Comparison of ENCODE assay signal across 1 cellular context in the genomic region with DNA sequence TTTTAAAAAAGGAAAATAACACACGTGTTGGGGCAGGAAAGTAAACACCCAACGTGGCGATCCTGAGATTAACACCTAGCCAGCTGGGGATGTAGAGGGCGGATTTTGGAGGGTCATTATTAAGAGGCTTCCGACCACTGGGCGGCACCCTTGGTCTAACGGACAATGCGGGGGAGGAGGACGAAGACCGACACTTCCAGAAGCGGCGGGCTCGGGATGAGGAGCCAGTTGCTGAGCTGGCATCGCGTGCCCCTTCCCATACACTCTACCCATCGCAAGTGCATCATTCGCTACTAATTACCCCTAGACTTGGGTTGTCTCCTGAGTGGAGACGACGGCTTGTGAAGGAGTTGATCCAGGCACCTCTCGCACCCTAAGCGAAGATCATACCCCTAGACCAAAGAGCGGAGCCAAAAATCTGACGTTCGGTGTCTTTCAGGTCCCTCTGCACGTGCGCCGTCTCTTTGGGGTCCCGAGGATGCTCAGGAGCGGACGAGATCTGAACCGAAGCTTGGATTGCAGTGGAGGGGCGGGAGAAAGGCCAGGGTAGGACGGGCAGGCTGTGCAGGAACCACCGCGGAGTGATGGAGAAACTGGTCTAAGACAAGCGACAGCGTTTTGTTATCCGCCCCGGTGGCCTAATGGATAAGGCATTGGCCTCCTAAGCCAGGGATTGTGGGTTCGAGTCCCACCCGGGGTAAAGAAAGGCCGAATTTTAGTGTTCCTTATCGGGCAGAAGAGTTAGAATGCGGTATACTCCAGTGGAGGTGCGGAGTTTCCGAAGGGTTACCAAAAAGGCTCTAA.
TF ChIP-seq lines count a peak whose summit lies in the region.

No MANE protein-coding gene starts in this region.

TF ChIP-seq in HepG2, 621 proteins besides CTCF, POLR2A, EP300 and RAD21 (continues in another document):
- TF ChIP-seq ZNF816 (CRISPR knock-in tag; IDR thresholded peaks at IDR 0.05; ENCODE audit: borderline replicate concordance) = no peak
- TF ChIP-seq ZNF619 (CRISPR knock-in tag; IDR thresholded peaks at IDR 0.05) = peak; percentile 51; the same call in 1 of the 2 replicates
- TF ChIP-seq PHF20 (CRISPR knock-in tag; IDR thresholded peaks at IDR 0.05) = no peak
- TF ChIP-seq PRPF4 (IDR thresholded peaks at IDR 0.05; ENCODE audit: low read depth, low read length, poor library complexity, severe bottlenecking) = peak; percentile 91
- TF ChIP-seq HNRNPH1 (optimal IDR thresholded peaks at IDR 0.05; ENCODE audit: low read depth, low read length) = no peak
- peak; percentile 48; the same call in 1 of the 2 replicates for TF ChIP-seq ZNF644 (CRISPR knock-in tag; IDR thresholded peaks at IDR 0.05; ENCODE audit: low read depth)
- no peak for TF ChIP-seq ELF4 (CRISPR knock-in tag; IDR thresholded peaks at IDR 0.05; ENCODE audit: borderline replicate concordance)
- TF ChIP-seq PHF5A (CRISPR knock-in tag; IDR thresholded peaks at IDR 0.05; ENCODE audit: low read depth, unreplicated experiment) = peak; percentile 90
- TF ChIP-seq FOXK2 (IDR thresholded peaks at IDR 0.05) = no peak
- TF ChIP-seq ZFX (CRISPR knock-in tag; IDR thresholded peaks at IDR 0.05; ENCODE audit: low read depth) = peak; percentile 72
- TF ChIP-seq, protein P1, sequence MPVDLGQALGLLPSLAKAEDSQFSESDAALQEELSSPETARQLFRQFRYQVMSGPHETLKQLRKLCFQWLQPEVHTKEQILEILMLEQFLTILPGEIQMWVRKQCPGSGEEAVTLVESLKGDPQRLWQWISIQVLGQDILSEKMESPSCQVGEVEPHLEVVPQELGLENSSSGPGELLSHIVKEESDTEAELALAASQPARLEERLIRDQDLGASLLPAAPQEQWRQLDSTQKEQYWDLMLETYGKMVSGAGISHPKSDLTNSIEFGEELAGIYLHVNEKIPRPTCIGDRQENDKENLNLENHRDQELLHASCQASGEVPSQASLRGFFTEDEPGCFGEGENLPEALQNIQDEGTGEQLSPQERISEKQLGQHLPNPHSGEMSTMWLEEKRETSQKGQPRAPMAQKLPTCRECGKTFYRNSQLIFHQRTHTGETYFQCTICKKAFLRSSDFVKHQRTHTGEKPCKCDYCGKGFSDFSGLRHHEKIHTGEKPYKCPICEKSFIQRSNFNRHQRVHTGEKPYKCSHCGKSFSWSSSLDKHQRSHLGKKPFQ (CRISPR knock-in tag; IDR thresholded peaks at IDR 0.05; ENCODE audit: insufficient replicate concordance) = peak; percentile 44
- 0 out of 2 replicates have a peak, but pooled peaks have one; percentile 34 for TF ChIP-seq POGZ (CRISPR knock-in tag; IDR thresholded peaks at IDR 0.05)
- TF ChIP-seq NCOA1 (CRISPR knock-in tag; IDR thresholded peaks at IDR 0.05) = no peak
- TF ChIP-seq ZKSCAN1 (IDR thresholded peaks at IDR 0.05; ENCODE audit: low read length) = peak; percentile 66
- peak; percentile 67; the same call in 1 of the 2 replicates for TF ChIP-seq KLF11 (CRISPR knock-in tag; IDR thresholded peaks at IDR 0.05)
- TF ChIP-seq ZNF354B (CRISPR knock-in tag; IDR thresholded peaks at IDR 0.05) = no peak
- TF ChIP-seq, protein P2, sequence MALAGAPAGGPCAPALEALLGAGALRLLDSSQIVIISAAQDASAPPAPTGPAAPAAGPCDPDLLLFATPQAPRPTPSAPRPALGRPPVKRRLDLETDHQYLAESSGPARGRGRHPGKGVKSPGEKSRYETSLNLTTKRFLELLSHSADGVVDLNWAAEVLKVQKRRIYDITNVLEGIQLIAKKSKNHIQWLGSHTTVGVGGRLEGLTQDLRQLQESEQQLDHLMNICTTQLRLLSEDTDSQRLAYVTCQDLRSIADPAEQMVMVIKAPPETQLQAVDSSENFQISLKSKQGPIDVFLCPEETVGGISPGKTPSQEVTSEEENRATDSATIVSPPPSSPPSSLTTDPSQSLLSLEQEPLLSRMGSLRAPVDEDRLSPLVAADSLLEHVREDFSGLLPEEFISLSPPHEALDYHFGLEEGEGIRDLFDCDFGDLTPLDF (CRISPR knock-in tag; IDR thresholded peaks at IDR 0.05) = no peak
- no peak; the same call in 1 of the 2 replicates for TF ChIP-seq ETV5 (CRISPR knock-in tag; IDR thresholded peaks at IDR 0.05; ENCODE audit: borderline replicate concordance)
- peak; percentile 62; the same call in 1 of the 2 replicates for TF ChIP-seq ZNF747 (CRISPR knock-in tag; IDR thresholded peaks at IDR 0.05; ENCODE audit: borderline replicate concordance)
- TF ChIP-seq PITX1 (CRISPR knock-in tag; IDR thresholded peaks at IDR 0.05) = peak; percentile 77
- no peak for TF ChIP-seq NFYC (CRISPR knock-in tag; IDR thresholded peaks at IDR 0.05)
- TF ChIP-seq ZNF17 (CRISPR knock-in tag; IDR thresholded peaks at IDR 0.05) = no peak
- peak; percentile 62; the same call in 1 of the 2 replicates for TF ChIP-seq HOXA3 (CRISPR knock-in tag; IDR thresholded peaks at IDR 0.05)
- TF ChIP-seq, protein P3, sequence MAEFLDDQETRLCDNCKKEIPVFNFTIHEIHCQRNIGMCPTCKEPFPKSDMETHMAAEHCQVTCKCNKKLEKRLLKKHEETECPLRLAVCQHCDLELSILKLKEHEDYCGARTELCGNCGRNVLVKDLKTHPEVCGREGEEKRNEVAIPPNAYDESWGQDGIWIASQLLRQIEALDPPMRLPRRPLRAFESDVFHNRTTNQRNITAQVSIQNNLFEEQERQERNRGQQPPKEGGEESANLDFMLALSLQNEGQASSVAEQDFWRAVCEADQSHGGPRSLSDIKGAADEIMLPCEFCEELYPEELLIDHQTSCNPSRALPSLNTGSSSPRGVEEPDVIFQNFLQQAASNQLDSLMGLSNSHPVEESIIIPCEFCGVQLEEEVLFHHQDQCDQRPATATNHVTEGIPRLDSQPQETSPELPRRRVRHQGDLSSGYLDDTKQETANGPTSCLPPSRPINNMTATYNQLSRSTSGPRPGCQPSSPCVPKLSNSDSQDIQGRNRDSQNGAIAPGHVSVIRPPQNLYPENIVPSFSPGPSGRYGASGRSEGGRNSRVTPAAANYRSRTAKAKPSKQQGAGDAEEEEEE (CRISPR knock-in tag; IDR thresholded peaks at IDR 0.05; ENCODE audit: borderline replicate concordance) = 0 out of 2 replicates have a peak, but pooled peaks have one; percentile 53
- TF ChIP-seq, protein P4, sequence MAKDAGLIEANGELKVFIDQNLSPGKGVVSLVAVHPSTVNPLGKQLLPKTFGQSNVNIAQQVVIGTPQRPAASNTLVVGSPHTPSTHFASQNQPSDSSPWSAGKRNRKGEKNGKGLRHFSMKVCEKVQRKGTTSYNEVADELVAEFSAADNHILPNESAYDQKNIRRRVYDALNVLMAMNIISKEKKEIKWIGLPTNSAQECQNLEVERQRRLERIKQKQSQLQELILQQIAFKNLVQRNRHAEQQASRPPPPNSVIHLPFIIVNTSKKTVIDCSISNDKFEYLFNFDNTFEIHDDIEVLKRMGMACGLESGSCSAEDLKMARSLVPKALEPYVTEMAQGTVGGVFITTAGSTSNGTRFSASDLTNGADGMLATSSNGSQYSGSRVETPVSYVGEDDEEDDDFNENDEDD (CRISPR knock-in tag; IDR thresholded peaks at IDR 0.05; ENCODE audit: borderline replicate concordance) = 0 out of 2 replicates have a peak, but pooled peaks have one; percentile 13
- TF ChIP-seq ZNF331 (CRISPR knock-in tag; IDR thresholded peaks at IDR 0.05) = peak; percentile 90
- TF ChIP-seq, protein P5, sequence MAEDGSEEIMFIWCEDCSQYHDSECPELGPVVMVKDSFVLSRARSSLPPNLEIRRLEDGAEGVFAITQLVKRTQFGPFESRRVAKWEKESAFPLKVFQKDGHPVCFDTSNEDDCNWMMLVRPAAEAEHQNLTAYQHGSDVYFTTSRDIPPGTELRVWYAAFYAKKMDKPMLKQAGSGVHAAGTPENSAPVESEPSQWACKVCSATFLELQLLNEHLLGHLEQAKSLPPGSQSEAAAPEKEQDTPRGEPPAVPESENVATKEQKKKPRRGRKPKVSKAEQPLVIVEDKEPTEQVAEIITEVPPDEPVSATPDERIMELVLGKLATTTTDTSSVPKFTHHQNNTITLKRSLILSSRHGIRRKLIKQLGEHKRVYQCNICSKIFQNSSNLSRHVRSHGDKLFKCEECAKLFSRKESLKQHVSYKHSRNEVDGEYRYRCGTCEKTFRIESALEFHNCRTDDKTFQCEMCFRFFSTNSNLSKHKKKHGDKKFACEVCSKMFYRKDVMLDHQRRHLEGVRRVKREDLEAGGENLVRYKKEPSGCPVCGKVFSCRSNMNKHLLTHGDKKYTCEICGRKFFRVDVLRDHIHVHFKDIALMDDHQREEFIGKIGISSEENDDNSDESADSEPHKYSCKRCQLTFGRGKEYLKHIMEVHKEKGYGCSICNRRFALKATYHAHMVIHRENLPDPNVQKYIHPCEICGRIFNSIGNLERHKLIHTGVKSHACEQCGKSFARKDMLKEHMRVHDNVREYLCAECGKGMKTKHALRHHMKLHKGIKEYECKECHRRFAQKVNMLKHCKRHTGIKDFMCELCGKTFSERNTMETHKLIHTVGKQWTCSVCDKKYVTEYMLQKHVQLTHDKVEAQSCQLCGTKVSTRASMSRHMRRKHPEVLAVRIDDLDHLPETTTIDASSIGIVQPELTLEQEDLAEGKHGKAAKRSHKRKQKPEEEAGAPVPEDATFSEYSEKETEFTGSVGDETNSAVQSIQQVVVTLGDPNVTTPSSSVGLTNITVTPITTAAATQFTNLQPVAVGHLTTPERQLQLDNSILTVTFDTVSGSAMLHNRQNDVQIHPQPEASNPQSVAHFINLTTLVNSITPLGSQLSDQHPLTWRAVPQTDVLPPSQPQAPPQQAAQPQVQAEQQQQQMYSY (CRISPR knock-in tag; IDR thresholded peaks at IDR 0.05) = no peak
- TF ChIP-seq, protein P6, sequence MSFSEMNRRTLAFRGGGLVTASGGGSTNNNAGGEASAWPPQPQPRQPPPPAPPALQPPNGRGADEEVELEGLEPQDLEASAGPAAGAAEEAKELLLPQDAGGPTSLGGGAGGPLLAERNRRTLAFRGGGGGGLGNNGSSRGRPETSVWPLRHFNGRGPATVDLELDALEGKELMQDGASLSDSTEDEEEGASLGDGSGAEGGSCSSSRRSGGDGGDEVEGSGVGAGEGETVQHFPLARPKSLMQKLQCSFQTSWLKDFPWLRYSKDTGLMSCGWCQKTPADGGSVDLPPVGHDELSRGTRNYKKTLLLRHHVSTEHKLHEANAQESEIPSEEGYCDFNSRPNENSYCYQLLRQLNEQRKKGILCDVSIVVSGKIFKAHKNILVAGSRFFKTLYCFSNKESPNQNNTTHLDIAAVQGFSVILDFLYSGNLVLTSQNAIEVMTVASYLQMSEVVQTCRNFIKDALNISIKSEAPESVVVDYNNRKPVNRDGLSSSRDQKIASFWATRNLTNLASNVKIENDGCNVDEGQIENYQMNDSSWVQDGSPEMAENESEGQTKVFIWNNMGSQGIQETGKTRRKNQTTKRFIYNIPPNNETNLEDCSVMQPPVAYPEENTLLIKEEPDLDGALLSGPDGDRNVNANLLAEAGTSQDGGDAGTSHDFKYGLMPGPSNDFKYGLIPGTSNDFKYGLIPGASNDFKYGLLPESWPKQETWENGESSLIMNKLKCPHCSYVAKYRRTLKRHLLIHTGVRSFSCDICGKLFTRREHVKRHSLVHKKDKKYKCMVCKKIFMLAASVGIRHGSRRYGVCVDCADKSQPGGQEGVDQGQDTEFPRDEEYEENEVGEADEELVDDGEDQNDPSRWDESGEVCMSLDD (CRISPR knock-in tag; IDR thresholded peaks at IDR 0.05; ENCODE audit: borderline replicate concordance) = no peak
- no peak for TF ChIP-seq SRF (IDR thresholded peaks at IDR 0.05; ENCODE audit: low read depth, low read length)
- TF ChIP-seq ZNF670 (CRISPR knock-in tag; IDR thresholded peaks at IDR 0.05; ENCODE audit: borderline replicate concordance) = no peak
- TF ChIP-seq MZF1 (CRISPR knock-in tag; IDR thresholded peaks at IDR 0.05; ENCODE audit: borderline replicate concordance) = no peak
- TF ChIP-seq, protein P7, sequence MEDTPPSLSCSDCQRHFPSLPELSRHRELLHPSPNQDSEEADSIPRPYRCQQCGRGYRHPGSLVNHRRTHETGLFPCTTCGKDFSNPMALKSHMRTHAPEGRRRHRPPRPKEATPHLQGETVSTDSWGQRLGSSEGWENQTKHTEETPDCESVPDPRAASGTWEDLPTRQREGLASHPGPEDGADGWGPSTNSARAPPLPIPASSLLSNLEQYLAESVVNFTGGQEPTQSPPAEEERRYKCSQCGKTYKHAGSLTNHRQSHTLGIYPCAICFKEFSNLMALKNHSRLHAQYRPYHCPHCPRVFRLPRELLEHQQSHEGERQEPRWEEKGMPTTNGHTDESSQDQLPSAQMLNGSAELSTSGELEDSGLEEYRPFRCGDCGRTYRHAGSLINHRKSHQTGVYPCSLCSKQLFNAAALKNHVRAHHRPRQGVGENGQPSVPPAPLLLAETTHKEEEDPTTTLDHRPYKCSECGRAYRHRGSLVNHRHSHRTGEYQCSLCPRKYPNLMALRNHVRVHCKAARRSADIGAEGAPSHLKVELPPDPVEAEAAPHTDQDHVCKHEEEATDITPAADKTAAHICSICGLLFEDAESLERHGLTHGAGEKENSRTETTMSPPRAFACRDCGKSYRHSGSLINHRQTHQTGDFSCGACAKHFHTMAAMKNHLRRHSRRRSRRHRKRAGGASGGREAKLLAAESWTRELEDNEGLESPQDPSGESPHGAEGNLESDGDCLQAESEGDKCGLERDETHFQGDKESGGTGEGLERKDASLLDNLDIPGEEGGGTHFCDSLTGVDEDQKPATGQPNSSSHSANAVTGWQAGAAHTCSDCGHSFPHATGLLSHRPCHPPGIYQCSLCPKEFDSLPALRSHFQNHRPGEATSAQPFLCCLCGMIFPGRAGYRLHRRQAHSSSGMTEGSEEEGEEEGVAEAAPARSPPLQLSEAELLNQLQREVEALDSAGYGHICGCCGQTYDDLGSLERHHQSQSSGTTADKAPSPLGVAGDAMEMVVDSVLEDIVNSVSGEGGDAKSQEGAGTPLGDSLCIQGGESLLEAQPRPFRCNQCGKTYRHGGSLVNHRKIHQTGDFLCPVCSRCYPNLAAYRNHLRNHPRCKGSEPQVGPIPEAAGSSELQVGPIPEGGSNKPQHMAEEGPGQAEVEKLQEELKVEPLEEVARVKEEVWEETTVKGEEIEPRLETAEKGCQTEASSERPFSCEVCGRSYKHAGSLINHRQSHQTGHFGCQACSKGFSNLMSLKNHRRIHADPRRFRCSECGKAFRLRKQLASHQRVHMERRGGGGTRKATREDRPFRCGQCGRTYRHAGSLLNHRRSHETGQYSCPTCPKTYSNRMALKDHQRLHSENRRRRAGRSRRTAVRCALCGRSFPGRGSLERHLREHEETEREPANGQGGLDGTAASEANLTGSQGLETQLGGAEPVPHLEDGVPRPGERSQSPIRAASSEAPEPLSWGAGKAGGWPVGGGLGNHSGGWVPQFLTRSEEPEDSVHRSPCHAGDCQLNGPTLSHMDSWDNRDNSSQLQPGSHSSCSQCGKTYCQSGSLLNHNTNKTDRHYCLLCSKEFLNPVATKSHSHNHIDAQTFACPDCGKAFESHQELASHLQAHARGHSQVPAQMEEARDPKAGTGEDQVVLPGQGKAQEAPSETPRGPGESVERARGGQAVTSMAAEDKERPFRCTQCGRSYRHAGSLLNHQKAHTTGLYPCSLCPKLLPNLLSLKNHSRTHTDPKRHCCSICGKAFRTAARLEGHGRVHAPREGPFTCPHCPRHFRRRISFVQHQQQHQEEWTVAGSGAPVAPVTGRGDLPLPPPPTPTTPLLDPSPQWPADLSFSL (CRISPR knock-in tag; IDR thresholded peaks at IDR 0.05) = no peak
- TF ChIP-seq MYC (CRISPR knock-in tag; IDR thresholded peaks at IDR 0.05; ENCODE audit: borderline replicate concordance) = peak; percentile 48; the same call in 1 of the 2 replicates
- TF ChIP-seq, protein P8, sequence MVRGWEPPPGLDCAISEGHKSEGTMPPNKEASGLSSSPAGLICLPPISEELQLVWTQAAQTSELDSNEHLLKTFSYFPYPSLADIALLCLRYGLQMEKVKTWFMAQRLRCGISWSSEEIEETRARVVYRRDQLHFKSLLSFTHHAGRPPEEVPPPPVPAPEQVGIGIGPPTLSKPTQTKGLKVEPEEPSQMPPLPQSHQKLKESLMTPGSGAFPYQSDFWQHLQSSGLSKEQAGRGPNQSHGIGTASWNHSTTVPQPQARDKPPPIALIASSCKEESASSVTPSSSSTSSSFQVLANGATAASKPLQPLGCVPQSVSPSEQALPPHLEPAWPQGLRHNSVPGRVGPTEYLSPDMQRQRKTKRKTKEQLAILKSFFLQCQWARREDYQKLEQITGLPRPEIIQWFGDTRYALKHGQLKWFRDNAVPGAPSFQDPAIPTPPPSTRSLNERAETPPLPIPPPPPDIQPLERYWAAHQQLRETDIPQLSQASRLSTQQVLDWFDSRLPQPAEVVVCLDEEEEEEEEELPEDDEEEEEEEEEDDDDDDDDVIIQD (CRISPR knock-in tag; IDR thresholded peaks at IDR 0.05; ENCODE audit: low read depth) = no peak
